In genomic region chr22:20604776-20605221, GRCh38 we compare ENCODE assay signal across 3 cellular contexts.
TF ChIP-seq lines count a peak whose summit lies in the region.

No MANE protein-coding gene starts in this region.

TF ChIP-seq in SK-N-SH, 30 proteins besides CTCF, POLR2A, EP300 and RAD21:
- TF ChIP-seq GATA2 (CRISPR knock-in tag; IDR thresholded peaks at IDR 0.05) (no peak), MXI1 (IDR thresholded peaks at IDR 0.05; ENCODE audit: low read depth, low read length) (no peak), JUND (IDR thresholded peaks at IDR 0.05) (no peak), CHD2 (IDR thresholded peaks at IDR 0.05; ENCODE audit: low read length, partially characterized antibody) (no peak), TAF1 (IDR thresholded peaks at IDR 0.05; ENCODE audit: borderline replicate concordance, low read depth, low read length) (no peak), MAX (IDR thresholded peaks at IDR 0.05; ENCODE audit: low read depth) (no peak), FOXJ3 (CRISPR knock-in tag; IDR thresholded peaks at IDR 0.05) (no peak), EZH2phosphoT487 (IDR thresholded peaks at IDR 0.05; ENCODE audit: borderline replicate concordance, low read depth) (no peak), RFX5 (IDR thresholded peaks at IDR 0.05; ENCODE audit: low read length) (no peak)
- TF ChIP-seq, protein P1, sequence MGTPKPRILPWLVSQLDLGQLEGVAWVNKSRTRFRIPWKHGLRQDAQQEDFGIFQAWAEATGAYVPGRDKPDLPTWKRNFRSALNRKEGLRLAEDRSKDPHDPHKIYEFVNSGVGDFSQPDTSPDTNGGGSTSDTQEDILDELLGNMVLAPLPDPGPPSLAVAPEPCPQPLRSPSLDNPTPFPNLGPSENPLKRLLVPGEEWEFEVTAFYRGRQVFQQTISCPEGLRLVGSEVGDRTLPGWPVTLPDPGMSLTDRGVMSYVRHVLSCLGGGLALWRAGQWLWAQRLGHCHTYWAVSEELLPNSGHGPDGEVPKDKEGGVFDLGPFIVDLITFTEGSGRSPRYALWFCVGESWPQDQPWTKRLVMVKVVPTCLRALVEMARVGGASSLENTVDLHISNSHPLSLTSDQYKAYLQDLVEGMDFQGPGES (IDR thresholded peaks at IDR 0.05; ENCODE audit: low read depth, low read length) = no peak
- TF ChIP-seq, protein P2, sequence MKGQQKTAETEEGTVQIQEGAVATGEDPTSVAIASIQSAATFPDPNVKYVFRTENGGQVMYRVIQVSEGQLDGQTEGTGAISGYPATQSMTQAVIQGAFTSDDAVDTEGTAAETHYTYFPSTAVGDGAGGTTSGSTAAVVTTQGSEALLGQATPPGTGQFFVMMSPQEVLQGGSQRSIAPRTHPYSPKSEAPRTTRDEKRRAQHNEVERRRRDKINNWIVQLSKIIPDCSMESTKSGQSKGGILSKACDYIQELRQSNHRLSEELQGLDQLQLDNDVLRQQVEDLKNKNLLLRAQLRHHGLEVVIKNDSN (IDR thresholded peaks at IDR 0.05; ENCODE audit: borderline replicate concordance, low read depth) = no peak
- TF ChIP-seq, protein P3, sequence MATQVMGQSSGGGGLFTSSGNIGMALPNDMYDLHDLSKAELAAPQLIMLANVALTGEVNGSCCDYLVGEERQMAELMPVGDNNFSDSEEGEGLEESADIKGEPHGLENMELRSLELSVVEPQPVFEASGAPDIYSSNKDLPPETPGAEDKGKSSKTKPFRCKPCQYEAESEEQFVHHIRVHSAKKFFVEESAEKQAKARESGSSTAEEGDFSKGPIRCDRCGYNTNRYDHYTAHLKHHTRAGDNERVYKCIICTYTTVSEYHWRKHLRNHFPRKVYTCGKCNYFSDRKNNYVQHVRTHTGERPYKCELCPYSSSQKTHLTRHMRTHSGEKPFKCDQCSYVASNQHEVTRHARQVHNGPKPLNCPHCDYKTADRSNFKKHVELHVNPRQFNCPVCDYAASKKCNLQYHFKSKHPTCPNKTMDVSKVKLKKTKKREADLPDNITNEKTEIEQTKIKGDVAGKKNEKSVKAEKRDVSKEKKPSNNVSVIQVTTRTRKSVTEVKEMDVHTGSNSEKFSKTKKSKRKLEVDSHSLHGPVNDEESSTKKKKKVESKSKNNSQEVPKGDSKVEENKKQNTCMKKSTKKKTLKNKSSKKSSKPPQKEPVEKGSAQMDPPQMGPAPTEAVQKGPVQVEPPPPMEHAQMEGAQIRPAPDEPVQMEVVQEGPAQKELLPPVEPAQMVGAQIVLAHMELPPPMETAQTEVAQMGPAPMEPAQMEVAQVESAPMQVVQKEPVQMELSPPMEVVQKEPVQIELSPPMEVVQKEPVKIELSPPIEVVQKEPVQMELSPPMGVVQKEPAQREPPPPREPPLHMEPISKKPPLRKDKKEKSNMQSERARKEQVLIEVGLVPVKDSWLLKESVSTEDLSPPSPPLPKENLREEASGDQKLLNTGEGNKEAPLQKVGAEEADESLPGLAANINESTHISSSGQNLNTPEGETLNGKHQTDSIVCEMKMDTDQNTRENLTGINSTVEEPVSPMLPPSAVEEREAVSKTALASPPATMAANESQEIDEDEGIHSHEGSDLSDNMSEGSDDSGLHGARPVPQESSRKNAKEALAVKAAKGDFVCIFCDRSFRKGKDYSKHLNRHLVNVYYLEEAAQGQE (IDR thresholded peaks at IDR 0.05; ENCODE audit: low read depth, low read length) = no peak
- TF ChIP-seq, protein P4, sequence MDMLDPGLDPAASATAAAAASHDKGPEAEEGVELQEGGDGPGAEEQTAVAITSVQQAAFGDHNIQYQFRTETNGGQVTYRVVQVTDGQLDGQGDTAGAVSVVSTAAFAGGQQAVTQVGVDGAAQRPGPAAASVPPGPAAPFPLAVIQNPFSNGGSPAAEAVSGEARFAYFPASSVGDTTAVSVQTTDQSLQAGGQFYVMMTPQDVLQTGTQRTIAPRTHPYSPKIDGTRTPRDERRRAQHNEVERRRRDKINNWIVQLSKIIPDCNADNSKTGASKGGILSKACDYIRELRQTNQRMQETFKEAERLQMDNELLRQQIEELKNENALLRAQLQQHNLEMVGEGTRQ (IDR thresholded peaks at IDR 0.05; ENCODE audit: borderline replicate concordance, low read depth, low read length) = no peak

TF ChIP-seq in SK-N-SH treated with all-trans-retinoic acid at 6 μM for 48 hours, 23 proteins besides CTCF, POLR2A, EP300 and RAD21:
- TF ChIP-seq RARB (CRISPR knock-in tag; IDR thresholded peaks at IDR 0.05) (no peak), CSDC2 (CRISPR knock-in tag; IDR thresholded peaks at IDR 0.05) (no peak)

TF ChIP-seq in H1, 55 proteins besides CTCF, POLR2A, EP300 and RAD21:
- TF ChIP-seq NANOG (IDR thresholded peaks at IDR 0.05; ENCODE audit: insufficient read depth, low read depth, low read length, poor library complexity, severe bottlenecking) (no peak), SIN3A (conservative IDR thresholded peaks at IDR 0.05 in 1 of 2, IDR thresholded peaks at IDR 0.05 in 1 of 2; ENCODE audit: low read depth in 1 of 2, low read length in 2 of 2) (no peak), TBP (IDR thresholded peaks at IDR 0.05; ENCODE audit: low read depth, low read length) (no peak), POU5F1 (IDR thresholded peaks at IDR 0.05; ENCODE audit: low read depth, low read length) (no peak), KDM5A (IDR thresholded peaks at IDR 0.05; ENCODE audit: low read length) (no peak), ASH2L (IDR thresholded peaks at IDR 0.05; ENCODE audit: low read length) (no peak)
